12 cellular contexts compared by ENCODE assay signal in the genomic region with DNA sequence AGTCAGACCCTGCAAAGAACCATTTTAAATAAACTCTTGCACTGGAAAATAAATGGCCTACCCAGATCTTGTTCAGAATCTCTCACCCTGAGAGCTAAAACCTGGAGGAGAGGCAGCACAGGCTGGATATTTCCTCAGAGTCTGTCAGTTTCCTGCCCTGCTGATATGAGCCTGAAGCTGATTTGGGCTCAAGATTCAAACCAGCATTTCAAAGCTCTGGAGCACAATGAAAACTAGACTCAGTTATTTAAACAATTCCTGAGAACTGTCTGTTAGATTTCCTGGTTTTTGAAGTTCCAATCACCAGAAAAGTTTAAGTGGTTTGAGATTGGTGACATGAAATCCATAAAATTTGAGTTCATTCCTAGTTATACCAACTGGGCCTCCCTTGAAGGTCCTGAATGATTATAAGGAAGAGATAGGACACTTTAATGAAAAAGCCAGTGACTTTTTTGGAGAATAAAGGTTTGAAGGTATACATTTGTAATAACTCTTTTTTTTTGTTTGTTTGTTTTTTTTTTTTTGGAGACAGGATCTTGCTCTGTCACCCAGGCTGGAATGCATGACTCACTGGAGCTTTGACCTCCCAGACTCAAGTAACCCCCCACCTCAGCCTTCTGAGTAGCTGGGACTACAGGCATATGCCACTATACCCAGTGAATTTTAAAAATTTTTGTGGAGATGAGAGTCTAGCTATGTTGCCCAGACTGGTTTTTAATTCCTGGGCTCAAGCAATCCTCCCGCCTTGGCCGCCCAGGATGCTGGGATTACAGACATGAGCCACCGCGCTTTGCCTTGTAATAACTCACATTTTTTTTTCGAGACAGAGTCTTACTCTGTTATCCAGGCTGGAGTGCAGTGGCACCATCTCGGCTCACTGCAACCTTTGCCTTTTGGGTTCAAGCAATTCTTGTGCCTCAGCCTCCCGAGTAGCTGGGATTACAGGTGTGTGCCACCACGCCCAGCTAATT. TPM values are rescaled to one million over a fixed set of nuclear protein-coding genes. Genes with fewer than 3 reads are reported as not detected.
A peak's percentile ranks its signal among the peaks of the same experiment; 100 is the strongest.
DNase-seq lines count a peak whose midpoint lies in the region; ATAC-seq and TF ChIP-seq lines count a peak whose summit lies in the region.
"Had no signal": no experiment of that assay in that cellular context is flagged by ENCODE, and none has a peak within 500 bp of the region (broad histone marks: within the 10 kb centered on the region; RNA-seq: fewer than 3 reads in every experiment).

No MANE protein-coding gene starts in this region.

- H3K27me3 ChIP-seq in ACC112 (ENCODE audit: insufficient read depth, low read length) (no peaks in the 10 kb centered on the region), PC-9 (ENCODE audit: insufficient read depth, low read depth) (no peaks in the 10 kb centered on the region), Peyer's patch (no peaks in the 10 kb centered on the region)
- H3K27me3 ChIP-seq in CD8-positive, alpha-beta memory T cell (ENCODE audit: insufficient read depth, low read length, poor library complexity, severe bottlenecking): no peaks in the 10 kb centered on the region

- peak overlapping the region; percentile 49 for H3K4me2 ChIP-seq in PC-9

- intact Hi-C loops in PC-9 (cut with micrococcal nuclease; ENCODE audit: unreplicated experiment) (no loop called here), mucosa of descending colon (cut with DNase I, micrococcal nuclease) (no loop called here)

- POLR2A ChIA-PET in PC-9 (lab: Charles Lee; ENCODE audit: unreplicated experiment): interaction anchor here (0.6 to 0.7 kb wide), 5 partner anchors 21 to 1118 kb away, joined by 5 to 17 read pairs (median 7); partner anchors contain the start of genes HYLS1 and SIAE
- POLR2A ChIA-PET in CD8-positive, alpha-beta memory T cell (lab: Charles Lee): no interaction called here

- H3K27ac Mint-ChIP-seq in CD8-positive, alpha-beta memory T cell: no peak overlapping the region
- H3K27ac Mint-ChIP-seq: activated CD4-positive, alpha-beta T cell treated with anti-CD3 and anti-CD28 coated beads for 36 hours; memory B cell had no signal

- TF ChIP-seq POLR2A in Peyer's patch (IDR thresholded peaks at IDR 0.05): no peak

- BruUV-seq in PC-9 (replicated peaks; lab: Mats Ljungman, UMichigan): no TSS peak

- H2AFZ ChIP-seq in ACC112 (ENCODE audit: low read length, unreplicated experiment) (no peak overlapping the region), PC-9 (no peak overlapping the region)

- no peaks in the 10 kb centered on the region for H4K20me1 ChIP-seq in PC-9 (ENCODE audit: insufficient read depth)

- DNase-seq in PC-9 (peak; percentile 72 to 93), fibroblast of mammary gland (ENCODE audit: low read depth) (peak; percentile 61), mucosa of descending colon (no peak), Peyer's patch (no peak)
- no peak for DNase-seq in CD8-positive, alpha-beta memory T cell
- DNase-seq: activated CD4-positive, alpha-beta T cell treated with anti-CD3 and anti-CD28 coated beads for 36 hours; activated gamma-delta T cell; GDM1; SIG-M5 had no signal

- H3K4me1 Mint-ChIP-seq in CD8-positive, alpha-beta memory T cell: no peaks in the 10 kb centered on the region
- H3K4me1 Mint-ChIP-seq: activated CD4-positive, alpha-beta T cell treated with anti-CD3 and anti-CD28 coated beads for 36 hours had no signal

- H3K9me2 ChIP-seq in PC-9 (ENCODE audit: insufficient read depth): no peaks in the 10 kb centered on the region

- peaks cover 8 to 64% (median 16%) of the 10 kb centered on the region in 3 donors for H3K36me3 Mint-ChIP-seq in CD8-positive, alpha-beta memory T cell

- TF ChIP-seq CTCF in PC-9 (conservative IDR thresholded peaks at IDR 0.05) (no peak), fibroblast of mammary gland (conservative IDR thresholded peaks at IDR 0.05; ENCODE audit: control insufficient read depth, insufficient read depth, low read depth, low read length) (no peak), mucosa of descending colon (IDR thresholded peaks at IDR 0.05) (no peak), Peyer's patch (IDR thresholded peaks at IDR 0.05) (no peak)

- no peak overlapping the region for H3K4me3 Mint-ChIP-seq in CD8-positive, alpha-beta memory T cell
- H3K4me3 Mint-ChIP-seq: activated CD4-positive, alpha-beta T cell treated with anti-CD3 and anti-CD28 coated beads for 36 hours; memory B cell had no signal

- no peaks in the 10 kb centered on the region for H3K9me3 Mint-ChIP-seq in CD8-positive, alpha-beta memory T cell
- H3K9me3 Mint-ChIP-seq: memory B cell had no signal

- H3K79me2 ChIP-seq in ACC112 (ENCODE audit: control insufficient read depth, insufficient read depth, low read length, unreplicated experiment) (peaks cover 12% of the 10 kb centered on the region), PC-9 (ENCODE audit: low read depth) (peaks cover 29% of the 10 kb centered on the region; the same call in 1 of the 2 replicates)

- CTCF ChIA-PET in PC-9 (lab: Charles Lee): interaction anchor here (0.6 to 0.8 kb wide), 2 partner anchors 24 to 29 kb away, joined by 4 to 7 read pairs; no protein-coding TSS in a partner anchor
- CTCF ChIA-PET in CD8-positive, alpha-beta memory T cell (lab: Charles Lee): interaction anchor here (0.9 to 1.6 kb wide), 4 partner anchors 9 to 23 kb away, joined by 3 to 4 read pairs (median 4); no protein-coding TSS in a partner anchor

- H3K4me1 ChIP-seq in ACC112 (ENCODE audit: control insufficient read depth, insufficient read depth, low read length, unreplicated experiment) (peaks cover 26% of the 10 kb centered on the region), PC-9 (replicated peaks; ENCODE audit: insufficient read depth) (peaks cover 42% of the 10 kb centered on the region), mucosa of descending colon (ENCODE audit: low read depth) (peaks cover 2% of the 10 kb centered on the region), Peyer's patch (no peaks in the 10 kb centered on the region)
- H3K4me1 ChIP-seq in CD8-positive, alpha-beta memory T cell (ENCODE audit: insufficient read depth, low read length): no peaks in the 10 kb centered on the region

- H3K27ac ChIP-seq in ACC112 (ENCODE audit: low read depth, low read length) (peak overlapping the region; percentile 86), PC-9 (peak overlapping the region; percentile 72), Peyer's patch (no peak overlapping the region)
- no peak overlapping the region for H3K27ac ChIP-seq in CD8-positive, alpha-beta memory T cell (ENCODE audit: low read depth, low read length)

- peaks cover 42% of the 10 kb centered on the region for H3F3A ChIP-seq in PC-9 (ENCODE audit: insufficient read depth, low read depth)

- ATAC-seq in mucosa of descending colon: no peak
- ATAC-seq: activated CD4-positive, alpha-beta T cell treated with anti-CD3 and anti-CD28 coated beads for 36 hours had no signal

- H3K9me3 ChIP-seq in PC-9 (ENCODE audit: insufficient read depth, low read depth) (no peaks in the 10 kb centered on the region), mucosa of descending colon (no peaks in the 10 kb centered on the region), Peyer's patch (no peaks in the 10 kb centered on the region)
- no peaks in the 10 kb centered on the region for H3K9me3 ChIP-seq in CD8-positive, alpha-beta memory T cell (ENCODE audit: low read length)

- H3K36me3 ChIP-seq in ACC112 (ENCODE audit: insufficient read depth, low read length): peaks cover 12% of the 10 kb centered on the region; the same call in 1 of the 2 replicates
- H3K36me3 ChIP-seq in PC-9 (ENCODE audit: low read depth): peaks cover 19% of the 10 kb centered on the region; the same call in 1 of the 2 replicates
- H3K36me3 ChIP-seq in CD8-positive, alpha-beta memory T cell (ENCODE audit: insufficient read depth, low read length): peaks cover 6% of the 10 kb centered on the region
- H3K36me3 ChIP-seq in mucosa of descending colon (ENCODE audit: low read depth): no peaks in the 10 kb centered on the region
- peaks cover 0 to 32% (median 0%) of the 10 kb centered on the region in 3 donors for H3K36me3 ChIP-seq in Peyer's patch

- H3K4me3 ChIP-seq in ACC112 (ENCODE audit: low read depth, low read length) (no peak overlapping the region), PC-9 (peak overlapping the region; percentile 1; the same call in 1 of the 2 replicates), fibroblast of mammary gland (ENCODE audit: control insufficient read depth, low read depth, low read length) (no peak overlapping the region), mucosa of descending colon (no peak overlapping the region), Peyer's patch (no peak overlapping the region)
- H3K4me3 ChIP-seq in CD8-positive, alpha-beta memory T cell (ENCODE audit: low read length): no peak overlapping the region
- H3K4me3 ChIP-seq: coronary artery had no signal

- H3K27me3 Mint-ChIP-seq in CD8-positive, alpha-beta memory T cell: no peaks in the 10 kb centered on the region
- H3K27me3 Mint-ChIP-seq: activated CD4-positive, alpha-beta T cell treated with anti-CD3 and anti-CD28 coated beads for 36 hours; memory B cell had no signal

RNA-seq across cellular contexts. Expression of gene ESAM, which starts 8.0 kb away (rescaled TPM):
- total RNA-seq in PC-9 (2021): 13.5 and 15.3 TPM in 2 replicates
- under 1 TPM; 0.35 to 0.77 TPM for total RNA-seq in CD8-positive, alpha-beta memory T cell
- not detected for polyA plus RNA-seq in CD8-positive, alpha-beta memory T cell
- 10 to 100 TPM in 1 of 3 donors, 1 to 10 TPM in 2; 7.7 to 11.5 (median 8.4) TPM for total RNA-seq in mucosa of descending colon
- total RNA-seq in Peyer's patch: 10 to 100 TPM in 1 of 4 donors, 1 to 10 TPM in 3; 1.2 to 11.1 (median 6.6) TPM

RNA-seq across cellular contexts. Expression of gene VSIG2, which starts 18.0 kb away (rescaled TPM):
- total RNA-seq in PC-9 (2021) (12.4 and 13.6 TPM in 2 replicates), mucosa of descending colon (100 to 1,000 TPM in 2 of 3 donors, 10 to 100 TPM in 1; 78.6 to 268 (median 126) TPM), Peyer's patch (not detected)
- under 1 TPM; 0.24 to 0.40 TPM for total RNA-seq in CD8-positive, alpha-beta memory T cell
- polyA plus RNA-seq in CD8-positive, alpha-beta memory T cell: not detected
- total RNA-seq: activated CD4-positive, alpha-beta T cell treated with anti-CD3 and anti-CD28 coated beads for 36 hours had no signal

RNA-seq across cellular contexts. Expression of gene MSANTD2, which starts 30.1 kb away (rescaled TPM):
- 16.9 and 18.1 TPM in 2 replicates for total RNA-seq in PC-9 (2021)
- 10 to 100 TPM; 12.3 to 13.2 TPM for total RNA-seq in CD8-positive, alpha-beta memory T cell
- 4.4 TPM for polyA plus RNA-seq in CD8-positive, alpha-beta memory T cell
- 10 to 100 TPM in 1 of 3 donors, 1 to 10 TPM in 2; 7.2 to 13.6 (median 8.4) TPM for total RNA-seq in mucosa of descending colon
- total RNA-seq in Peyer's patch: 10 to 100 TPM; 16.5 to 33.8 (median 17.3) TPM

RNA-seq across cellular contexts. Expression of gene NRGN, which starts 30.3 kb away (rescaled TPM):
- total RNA-seq in PC-9 (2021) (6.8 and 10.2 TPM in 2 replicates), mucosa of descending colon (1 to 10 TPM; 1.7 to 5.3 (median 2.0) TPM), Peyer's patch (10 to 100 TPM in 1 of 4 donors, under 1 TPM in 1, not detected in 2; 0.67 to 10.7 TPM)
- total RNA-seq in CD8-positive, alpha-beta memory T cell: 1 to 10 TPM; 4.6 to 6.4 TPM
- not detected for polyA plus RNA-seq in CD8-positive, alpha-beta memory T cell

Comparison
In these comparisons a context has a peak if more than half of its experiments do, and no peak if none do; other contexts are left out.
1. H3K27ac ChIP-seq: peak in ACC112 (single experiment) and PC-9 (single experiment); none in CD8-positive, alpha-beta memory T cell (single experiment) and Peyer's patch (0 of 4).
2. DNase-seq: peak in PC-9 (2 of 2) and fibroblast of mammary gland (single experiment); none in CD8-positive, alpha-beta memory T cell (0 of 5), mucosa of descending colon (0 of 3) and Peyer's patch (0 of 3).